In the genomic region with DNA sequence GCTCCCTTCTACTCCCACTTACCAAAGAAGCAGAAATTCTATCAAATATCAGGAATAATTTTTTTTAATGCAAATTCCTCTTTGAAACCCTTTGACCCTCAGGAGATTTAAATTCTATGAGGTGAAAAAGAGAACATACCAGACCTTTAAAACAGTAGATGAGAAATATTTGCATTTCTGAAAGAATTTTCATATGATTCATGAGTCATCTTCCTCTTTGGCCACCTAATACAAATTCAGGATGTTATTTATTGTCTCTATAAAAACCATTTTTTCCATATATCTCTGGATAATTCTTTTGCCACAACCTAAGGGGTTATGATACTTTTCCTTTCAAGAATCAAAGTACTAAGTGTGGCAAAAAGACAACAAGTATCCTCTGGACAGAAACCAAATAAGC, we compare ENCODE assay signal across 1 cellular context.
TF ChIP-seq lines count a peak whose summit lies in the region.

No MANE protein-coding gene starts in this region.

TF ChIP-seq in GM23338, 12 proteins besides CTCF, POLR2A, EP300 and RAD21 (continued from another document):
- TF ChIP-seq, protein P1, sequence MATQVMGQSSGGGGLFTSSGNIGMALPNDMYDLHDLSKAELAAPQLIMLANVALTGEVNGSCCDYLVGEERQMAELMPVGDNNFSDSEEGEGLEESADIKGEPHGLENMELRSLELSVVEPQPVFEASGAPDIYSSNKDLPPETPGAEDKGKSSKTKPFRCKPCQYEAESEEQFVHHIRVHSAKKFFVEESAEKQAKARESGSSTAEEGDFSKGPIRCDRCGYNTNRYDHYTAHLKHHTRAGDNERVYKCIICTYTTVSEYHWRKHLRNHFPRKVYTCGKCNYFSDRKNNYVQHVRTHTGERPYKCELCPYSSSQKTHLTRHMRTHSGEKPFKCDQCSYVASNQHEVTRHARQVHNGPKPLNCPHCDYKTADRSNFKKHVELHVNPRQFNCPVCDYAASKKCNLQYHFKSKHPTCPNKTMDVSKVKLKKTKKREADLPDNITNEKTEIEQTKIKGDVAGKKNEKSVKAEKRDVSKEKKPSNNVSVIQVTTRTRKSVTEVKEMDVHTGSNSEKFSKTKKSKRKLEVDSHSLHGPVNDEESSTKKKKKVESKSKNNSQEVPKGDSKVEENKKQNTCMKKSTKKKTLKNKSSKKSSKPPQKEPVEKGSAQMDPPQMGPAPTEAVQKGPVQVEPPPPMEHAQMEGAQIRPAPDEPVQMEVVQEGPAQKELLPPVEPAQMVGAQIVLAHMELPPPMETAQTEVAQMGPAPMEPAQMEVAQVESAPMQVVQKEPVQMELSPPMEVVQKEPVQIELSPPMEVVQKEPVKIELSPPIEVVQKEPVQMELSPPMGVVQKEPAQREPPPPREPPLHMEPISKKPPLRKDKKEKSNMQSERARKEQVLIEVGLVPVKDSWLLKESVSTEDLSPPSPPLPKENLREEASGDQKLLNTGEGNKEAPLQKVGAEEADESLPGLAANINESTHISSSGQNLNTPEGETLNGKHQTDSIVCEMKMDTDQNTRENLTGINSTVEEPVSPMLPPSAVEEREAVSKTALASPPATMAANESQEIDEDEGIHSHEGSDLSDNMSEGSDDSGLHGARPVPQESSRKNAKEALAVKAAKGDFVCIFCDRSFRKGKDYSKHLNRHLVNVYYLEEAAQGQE (IDR thresholded peaks at IDR 0.05; ENCODE audit: unreplicated experiment), result no peak
- no peak for TF ChIP-seq EZH2phosphoT487 (IDR thresholded peaks at IDR 0.05; ENCODE audit: unreplicated experiment)
- no peak for TF ChIP-seq NANOG (IDR thresholded peaks at IDR 0.05; ENCODE audit: borderline replicate concordance)
- TF ChIP-seq STAT1 (IDR thresholded peaks at IDR 0.05; ENCODE audit: unreplicated experiment), result no peak
- TF ChIP-seq POLR2AphosphoS5 (IDR thresholded peaks at IDR 0.05; ENCODE audit: low read depth), result no peak
- no peak for TF ChIP-seq ZNF114 (CRISPR knock-in tag; IDR thresholded peaks at IDR 0.05)
- TF ChIP-seq EZH2 (IDR thresholded peaks at IDR 0.05; ENCODE audit: low read depth, unreplicated experiment), result no peak
- TF ChIP-seq ZNF462 (CRISPR knock-in tag; IDR thresholded peaks at IDR 0.05), result no peak
- no peak for TF ChIP-seq JUNB (IDR thresholded peaks at IDR 0.05; ENCODE audit: unreplicated experiment)
- TF ChIP-seq ZNF331 (CRISPR knock-in tag; IDR thresholded peaks at IDR 0.05; ENCODE audit: low read depth), result no peak
- TF ChIP-seq CREB1 (CRISPR knock-in tag; IDR thresholded peaks at IDR 0.05; ENCODE audit: low read depth), result no peak
